In genomic region chr14:72808564-72808963, GRCh38 we compare ENCODE assay signal across 19 cellular contexts.
"Had no signal": no experiment of that assay in that cellular context is flagged by ENCODE, and none has a peak within 500 bp of the region (broad histone marks: within the 10 kb centered on the region; RNA-seq: fewer than 3 reads in every experiment).

No MANE protein-coding gene starts in this region.

- H3K4me3 ChIP-seq: breast epithelium, colonic mucosa, lower lobe of right lung, prostate gland, stomach, thyroid gland, uterus had no signal

- H3K9me3 ChIP-seq: breast epithelium, colonic mucosa, lower lobe of right lung, neutrophil, prostate gland, SK-N-SH, stomach, thyroid gland, uterus had no signal

- H3K9me3 Mint-ChIP-seq: activated naive CD4-positive, alpha-beta T cell treated with anti-CD3 and anti-CD28 coated beads, Interleukin-2, amount 50 U/mL, for 24 hours; naive thymus-derived CD8-positive, alpha-beta T cell had no signal

- H3K27me3 Mint-ChIP-seq: activated naive CD4-positive, alpha-beta T cell treated with anti-CD3 and anti-CD28 coated beads, Interleukin-2, amount 50 U/mL, for 24 hours; naive thymus-derived CD8-positive, alpha-beta T cell had no signal

- H3K27me3 ChIP-seq: breast epithelium, colonic mucosa, neutrophil, stomach, thyroid gland, uterus had no signal

- H3K4me1 ChIP-seq: breast epithelium, colonic mucosa, foreskin keratinocyte, lower lobe of right lung, prostate gland, thyroid gland, uterus had no signal

- H3K36me3 Mint-ChIP-seq: naive thymus-derived CD8-positive, alpha-beta T cell had no signal

- H3K36me3 ChIP-seq: breast epithelium, colonic mucosa, lower lobe of right lung, neutrophil, prostate gland, stomach, thyroid gland, uterus had no signal

- H3K27ac Mint-ChIP-seq: activated naive CD4-positive, alpha-beta T cell treated with anti-CD3 and anti-CD28 coated beads, Interleukin-2, amount 50 U/mL, for 24 hours had no signal

- ATAC-seq: foreskin keratinocyte; lower lobe of right lung; naive thymus-derived CD8-positive, alpha-beta T cell had no signal

- DNase-seq: activated CD4-positive, alpha-beta T cell treated with anti-CD3 and anti-CD28 coated beads for 48 hours; activated effector memory CD4-positive, alpha-beta T cell treated with Interleukin-2 at 50 U/mL for 16 hours; amygdala; colonic mucosa; effector CD4-positive, alpha-beta T cell; foreskin keratinocyte; kidney; lower lobe of right lung; naive thymus-derived CD8-positive, alpha-beta T cell; SK-N-SH; stimulated activated CD4-positive, alpha-beta T cell treated with anti-CD3 and anti-CD28 coated beads, Interleukin-4, amount 100 ng/mL, for 1 hour; stomach; T-helper 1 cell; thyroid gland; uterus had no signal

- H3K27ac ChIP-seq: breast epithelium, colonic mucosa, foreskin keratinocyte, lower lobe of right lung, neutrophil, prostate gland, stomach, thyroid gland, uterus had no signal

- H3K4me3 Mint-ChIP-seq: activated naive CD4-positive, alpha-beta T cell treated with anti-CD3 and anti-CD28 coated beads, Interleukin-2, amount 50 U/mL, for 24 hours; naive thymus-derived CD8-positive, alpha-beta T cell had no signal
